Comparison of ENCODE assay signal across 9 cellular contexts in the genomic region with DNA sequence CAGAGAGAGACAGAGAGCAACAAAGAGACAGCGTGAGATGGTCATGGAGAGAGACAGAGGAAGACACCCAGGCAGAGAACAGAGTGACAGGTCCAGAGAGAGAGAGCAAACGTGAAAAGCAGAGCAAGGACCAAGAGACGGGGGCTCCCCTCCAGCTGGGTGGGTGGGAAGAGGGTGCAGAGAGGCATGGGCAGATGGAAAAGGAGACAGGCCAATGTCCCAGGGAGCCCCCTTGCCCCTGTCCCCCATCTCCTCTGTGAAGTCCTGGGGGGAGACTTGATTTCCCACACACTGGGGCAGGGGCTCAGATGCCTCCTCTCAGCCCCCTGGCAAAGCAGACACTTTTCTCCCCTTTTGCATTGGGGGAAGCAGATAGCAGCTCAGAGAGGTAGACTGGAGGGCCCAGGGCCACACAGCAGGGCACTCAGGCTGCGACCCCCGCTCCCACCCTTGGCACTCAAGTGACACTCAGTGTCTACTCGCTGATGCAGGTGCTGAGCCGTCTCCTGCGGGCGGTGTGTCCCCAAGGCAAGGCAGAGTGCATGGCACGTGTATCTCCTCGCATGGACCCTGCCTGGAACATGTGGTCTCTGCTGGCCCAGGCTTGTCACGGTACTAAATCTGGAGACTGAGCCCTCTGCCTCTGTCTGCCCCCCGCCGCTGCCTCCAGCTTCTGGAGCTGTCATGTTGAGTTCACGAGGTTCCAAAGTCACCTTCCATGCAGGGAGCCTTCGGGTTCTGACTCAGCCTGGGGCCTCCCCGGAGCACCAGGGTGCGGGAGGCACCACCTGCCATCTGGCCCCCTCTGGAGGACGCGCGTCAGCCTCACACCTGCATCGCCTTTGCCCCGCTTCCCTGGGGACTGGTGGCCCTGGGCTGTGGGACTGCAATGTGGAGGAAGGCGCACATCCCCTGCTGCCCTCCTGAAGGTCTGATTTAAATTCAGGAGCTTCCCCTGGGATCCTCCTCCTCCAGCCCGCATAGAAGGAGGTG.
A peak's percentile ranks its signal among the peaks of the same experiment; 100 is the strongest.
DNase-seq lines count a peak whose midpoint lies in the region; FAIRE-seq and TF ChIP-seq lines count a peak whose summit lies in the region.
"Had no signal": no experiment of that assay in that cellular context is flagged by ENCODE, and none has a peak within 500 bp of the region (broad histone marks: within the 10 kb centered on the region; RNA-seq: fewer than 3 reads in every experiment).

No MANE protein-coding gene starts in this region.

- no peak for TF ChIP-seq POLR2A in NB4 (IDR thresholded peaks at IDR 0.05; ENCODE audit: extremely low read depth, insufficient read length)

- H3K4me1 ChIP-seq in esophagus (ENCODE audit: control insufficient read depth in 2 of 2, insufficient read depth in 2 of 2, low read length in 1 of 2) (peaks cover 13 to 31% of the 10 kb centered on the region in 2 donors), small intestine (ENCODE audit: control insufficient read depth in 2 of 2, insufficient read depth in 1 of 2, low read depth in 1 of 2, low read length in 1 of 2) (peaks cover 0 to 4% of the 10 kb centered on the region in 2 donors)

- no peak for TF ChIP-seq CTCF in NB4 (IDR thresholded peaks at IDR 0.05; ENCODE audit: low read depth, low read length)

- H3K36me3 ChIP-seq in esophagus (ENCODE audit: control insufficient read depth in 2 of 2, insufficient read depth in 2 of 2, low read length in 1 of 2) (peaks cover 0 to 4% of the 10 kb centered on the region in 2 donors), small intestine (ENCODE audit: control insufficient read depth in 2 of 2, insufficient read depth in 2 of 2, low read length in 2 of 2) (no peaks in the 10 kb centered on the region)

- FAIRE-seq in small intestine (lab: Jason Lieb, UNC), result no peak

- 53 to 54% methylated on average over 25 of the region's 25 CpGs for WGBS in esophagus, 2 donors
- 25 to 64% (median 37%) methylated on average over 25 of the region's 25 CpGs for WGBS in small intestine, 3 donors

- no peaks in the 10 kb centered on the region for H3K27me3 ChIP-seq in esophagus (ENCODE audit: control insufficient read depth in 1 of 2, insufficient read depth in 2 of 2, low read length in 2 of 2)
- no peaks in the 10 kb centered on the region for H3K27me3 ChIP-seq in small intestine (ENCODE audit: control insufficient read depth in 2 of 2, insufficient read depth in 2 of 2, low read length in 2 of 2)

- H3K27ac ChIP-seq in esophagus (ENCODE audit: low read depth in 2 of 2, low read length in 1 of 2), result peak overlapping the region; percentile 82 to 88
- H3K27ac ChIP-seq in small intestine (ENCODE audit: low read depth in 1 of 2, low read length in 1 of 2), result no peak overlapping the region

- H3K4me3 ChIP-seq in NB4 (ENCODE audit: low read depth, low read length), result no peak overlapping the region
- no peak overlapping the region for H3K4me3 ChIP-seq in esophagus (ENCODE audit: low read depth in 1 of 2, low read length in 2 of 2)
- no peak overlapping the region for H3K4me3 ChIP-seq in small intestine (ENCODE audit: low read depth in 1 of 2, low read length in 2 of 2)

- H3K9me3 ChIP-seq in esophagus (ENCODE audit: control insufficient read depth in 2 of 2, insufficient read depth in 1 of 2, low read depth in 1 of 2, low read length in 1 of 2), result no peaks in the 10 kb centered on the region
- no peaks in the 10 kb centered on the region for H3K9me3 ChIP-seq in small intestine (ENCODE audit: control insufficient read depth, low read depth)

- DNase-seq in NCI-H2196 (lab: John Stamatoyannopoulos, UW; ENCODE audit: unreplicated experiment), result peak; percentile 3
- DNase-seq in NCI-H2196 treated with DMSO at 0.1 percent for 48 hours (lab: John Stamatoyannopoulos, UW; ENCODE audit: unreplicated experiment), result no peak
- DNase-seq in NB4 (ENCODE audit: low read depth), result peak; percentile 61
- peak; percentile 77 for DNase-seq in small intestine
- DNase-seq in stimulated activated naive CD4-positive, alpha-beta T cell treated with Interleukin-2 at 50 U/mL for 16 hours (lab: John Stamatoyannopoulos, UW), result no peak
- DNase-seq in NCI-H187 treated with DMSO at 0.1 percent for 48 hours (lab: John Stamatoyannopoulos, UW), result no peak
- DNase-seq in SIG-M5 (lab: John Stamatoyannopoulos, UW), result no peak
- DNase-seq: activated T-cell treated with anti-CD3 and anti-CD28 coated beads, Interleukin-2, amount 50 U/mL, for 72 hours had no signal

Comparison
In these comparisons a context has a peak if more than half of its experiments do, and no peak if none do; other contexts are left out.
1. DNase-seq: peak in NCI-H2196 (single experiment), NB4 (single experiment) and small intestine (single experiment); none in NCI-H2196 treated with DMSO at 0.1 percent for 48 hours (single experiment), stimulated activated naive CD4-positive, alpha-beta T cell treated with Interleukin-2 at 50 U/mL for 16 hours (single experiment), NCI-H187 treated with DMSO at 0.1 percent for 48 hours (single experiment) and SIG-M5 (single experiment).
2. H3K27ac ChIP-seq: peak in esophagus (2 of 2); none in small intestine (0 of 2).